ENCODE assay signal across 18 cellular contexts in the genomic region with DNA sequence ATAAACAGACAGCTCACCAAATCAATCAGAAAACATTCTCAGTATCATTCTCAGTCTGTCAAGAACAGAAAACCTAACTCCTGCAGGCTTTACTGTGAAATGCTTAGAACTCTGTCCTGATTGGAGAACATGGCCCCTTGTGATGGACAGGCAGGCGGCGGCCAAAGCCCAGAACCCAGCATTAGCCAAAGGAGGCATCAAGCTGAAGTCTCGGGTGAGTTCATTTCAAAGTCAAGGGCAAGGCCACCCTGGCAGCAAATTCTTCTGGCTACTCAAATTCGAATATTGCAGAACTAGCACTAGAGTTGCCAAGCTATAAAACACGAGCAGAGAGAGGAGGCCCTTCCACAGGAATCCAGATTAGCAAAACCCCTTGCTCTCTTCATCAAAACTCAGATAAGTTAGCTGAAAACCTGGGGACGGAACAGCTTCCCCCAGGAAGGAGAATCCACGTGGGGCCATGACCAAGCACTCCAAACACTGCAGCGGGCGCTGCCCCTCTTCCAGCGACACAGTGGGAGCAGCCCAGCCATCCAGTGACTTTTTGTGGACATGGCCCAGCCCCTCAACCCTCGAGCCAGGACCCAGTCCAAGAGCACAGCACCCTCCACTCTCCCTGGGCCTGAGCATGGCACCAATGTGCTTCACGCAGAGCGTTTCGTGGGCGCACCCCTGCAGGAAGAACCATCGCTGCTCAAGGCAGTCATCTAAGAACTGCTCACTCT.
A peak's percentile ranks its signal among the peaks of the same experiment; 100 is the strongest.
DNase-seq lines count a peak whose midpoint lies in the region; ATAC-seq, FAIRE-seq and TF ChIP-seq lines count a peak whose summit lies in the region.
"Had no signal": no experiment of that assay in that cellular context is flagged by ENCODE, and none has a peak within 500 bp of the region (broad histone marks: within the 10 kb centered on the region; RNA-seq: fewer than 3 reads in every experiment).

No MANE protein-coding gene starts in this region.

- H3K27ac ChIP-seq in body of pancreas (peak overlapping the region in 1 of 4 donors; percentile 31), kidney (ENCODE audit: low read depth in 2 of 2, low read length in 2 of 2) (no peak overlapping the region), subcutaneous abdominal adipose tissue (ENCODE audit: low read depth, low read length) (peak overlapping the region; percentile 39)
- H3K27ac ChIP-seq: 22Rv1, SK-N-MC had no signal

- H3K9ac ChIP-seq in kidney (ENCODE audit: low read length in 2 of 2) = no peak overlapping the region
- H3K9ac ChIP-seq in subcutaneous abdominal adipose tissue (ENCODE audit: low read length in 5 of 5) = no peak overlapping the region

- intact Hi-C loops in body of pancreas (cut with DNase I) (no loop called here), kidney (cut with DNase I) (no loop called here)

- peaks cover 48% of the 10 kb centered on the region for H3K4me1 Mint-ChIP-seq in T-helper 1 cell treated with Interleukin-12 subunit alpha and Interleukin-12 subunit beta and Interleukin-4 antibody, amounts not matched to agents 30 μg/mL and 1 μg/mL, for 36 hours (ENCODE audit: low read depth)
- H3K4me1 Mint-ChIP-seq in activated T-cell treated with anti-CD3 and anti-CD28 coated beads, Interleukin-2, amount 50 U/mL, for 24 hours (ENCODE audit: low read depth) = peaks cover 67% of the 10 kb centered on the region

- no peak for TF ChIP-seq POLR2A in body of pancreas (IDR thresholded peaks at IDR 0.05)

- DNase-seq in T-helper 1 cell (no peak), body of pancreas (peak in 3 of 4 donors; percentile 36 to 65 (median 53)), kidney (peak; percentile 55), AG20443 (ENCODE audit: low spot score) (no peak), NCI-H146 (lab: John Stamatoyannopoulos, UW) (no peak)
- DNase-seq in activated T-cell treated with anti-CD3 and anti-CD28 coated beads, Interleukin-2, amount 50 U/mL, for 24 hours = no peak
- DNase-seq: activated B cell treated with CpG ODN at 0.5 μM for 24 hours; effector CD4-positive, alpha-beta T cell; HCEC 1CT; MG63 had no signal

- no peaks in the 10 kb centered on the region for H3K9me3 ChIP-seq in body of pancreas
- no peaks in the 10 kb centered on the region for H3K9me3 ChIP-seq in kidney (ENCODE audit: control insufficient read depth in 1 of 2, low read length in 2 of 2)
- H3K9me3 ChIP-seq in subcutaneous abdominal adipose tissue (ENCODE audit: control insufficient read depth in 5 of 5, low read length in 5 of 5) = no peaks in the 10 kb centered on the region
- H3K9me3 ChIP-seq: MG63 had no signal

- peak overlapping the region; percentile 15 for H3K27ac Mint-ChIP-seq in T-helper 1 cell treated with Interleukin-12 subunit alpha and Interleukin-12 subunit beta and Interleukin-4 antibody, amounts not matched to agents 30 μg/mL and 1 μg/mL, for 36 hours
- no peak overlapping the region for H3K27ac Mint-ChIP-seq in activated T-cell treated with anti-CD3 and anti-CD28 coated beads, Interleukin-2, amount 50 U/mL, for 24 hours
- H3K27ac Mint-ChIP-seq: activated B cell treated with CpG ODN at 0.5 μM for 24 hours; stimulated activated naive CD8-positive, alpha-beta T cell treated with anti-CD3 and anti-CD28 coated beads, Interleukin-15, Interleukin-2, amounts not matched to agents 100 ng/mL and 50 ng/mL, for 24 hours had no signal

- no peak overlapping the region for H3K4me3 ChIP-seq in body of pancreas
- H3K4me3 ChIP-seq in kidney (ENCODE audit: low read length in 2 of 2) = no peak overlapping the region
- H3K4me3 ChIP-seq in subcutaneous abdominal adipose tissue (ENCODE audit: low read depth in 1 of 5, low read length in 5 of 5) = no peak overlapping the region
- H3K4me3 ChIP-seq: MG63, SK-N-MC had no signal

- no peaks in the 10 kb centered on the region for H3K27me3 Mint-ChIP-seq in T-helper 1 cell treated with Interleukin-12 subunit alpha and Interleukin-12 subunit beta and Interleukin-4 antibody, amounts not matched to agents 30 μg/mL and 1 μg/mL, for 36 hours (ENCODE audit: low read depth)
- H3K27me3 Mint-ChIP-seq in activated T-cell treated with anti-CD3 and anti-CD28 coated beads, Interleukin-2, amount 50 U/mL, for 24 hours = peaks cover 8% of the 10 kb centered on the region
- H3K27me3 Mint-ChIP-seq: activated B cell treated with CpG ODN at 0.5 μM for 24 hours had no signal

- H3K36me3 Mint-ChIP-seq in T-helper 1 cell treated with Interleukin-12 subunit alpha and Interleukin-12 subunit beta and Interleukin-4 antibody, amounts not matched to agents 30 μg/mL and 1 μg/mL, for 36 hours (ENCODE audit: low read depth) = peaks cover 13% of the 10 kb centered on the region
- H3K36me3 Mint-ChIP-seq in activated T-cell treated with anti-CD3 and anti-CD28 coated beads, Interleukin-2, amount 50 U/mL, for 24 hours (ENCODE audit: low read depth) = peaks cover 7% of the 10 kb centered on the region

- H3K4me1 ChIP-seq in body of pancreas (peaks cover 75% of the 10 kb centered on the region), kidney (ENCODE audit: control insufficient read depth in 1 of 2, insufficient read depth in 1 of 2, low read depth in 1 of 2, low read length in 2 of 2) (peaks cover 17 to 28% of the 10 kb centered on the region in 2 donors), subcutaneous abdominal adipose tissue (ENCODE audit: control insufficient read depth in 5 of 5, insufficient read depth in 5 of 5, low read length in 5 of 5) (peaks cover 3 to 53% (median 39%) of the 10 kb centered on the region in 5 donors)

- no peaks in the 10 kb centered on the region for H3K36me3 ChIP-seq in body of pancreas (replicated peaks in 1 of 2; ENCODE audit: insufficient read depth in 1 of 2, low read depth in 2 of 2)
- no peaks in the 10 kb centered on the region for H3K36me3 ChIP-seq in kidney (ENCODE audit: control insufficient read depth in 1 of 2, insufficient read depth in 2 of 2, low read length in 2 of 2)
- no peaks in the 10 kb centered on the region for H3K36me3 ChIP-seq in subcutaneous abdominal adipose tissue (ENCODE audit: control insufficient read depth in 5 of 5, insufficient read depth in 5 of 5, low read length in 5 of 5)
- H3K36me3 ChIP-seq: MG63 had no signal

- ATAC-seq in body of pancreas = no peak
- ATAC-seq: left colon had no signal

- no peak for FAIRE-seq in kidney (lab: Jason Lieb, UNC)
- FAIRE-seq: D721Med, frontal cortex had no signal

- no peaks in the 10 kb centered on the region for H3K9me3 Mint-ChIP-seq in T-helper 1 cell treated with Interleukin-12 subunit alpha and Interleukin-12 subunit beta and Interleukin-4 antibody, amounts not matched to agents 30 μg/mL and 1 μg/mL, for 36 hours
- no peaks in the 10 kb centered on the region for H3K9me3 Mint-ChIP-seq in activated T-cell treated with anti-CD3 and anti-CD28 coated beads, Interleukin-2, amount 50 U/mL, for 24 hours
- H3K9me3 Mint-ChIP-seq: activated B cell treated with CpG ODN at 0.5 μM for 24 hours; stimulated activated naive CD8-positive, alpha-beta T cell treated with anti-CD3 and anti-CD28 coated beads, Interleukin-15, Interleukin-2, amounts not matched to agents 100 ng/mL and 50 ng/mL, for 24 hours had no signal

- no peak for TF ChIP-seq CTCF in body of pancreas (IDR thresholded peaks at IDR 0.05)
- no peak for TF ChIP-seq CTCF in kidney (IDR thresholded peaks at IDR 0.05; ENCODE audit: borderline replicate concordance, extremely low read depth, insufficient read depth)

- no peak overlapping the region for H3K4me3 Mint-ChIP-seq in T-helper 1 cell treated with Interleukin-12 subunit alpha and Interleukin-12 subunit beta and Interleukin-4 antibody, amounts not matched to agents 30 μg/mL and 1 μg/mL, for 36 hours
- no peak overlapping the region for H3K4me3 Mint-ChIP-seq in activated T-cell treated with anti-CD3 and anti-CD28 coated beads, Interleukin-2, amount 50 U/mL, for 24 hours
- H3K4me3 Mint-ChIP-seq: activated B cell treated with CpG ODN at 0.5 μM for 24 hours; stimulated activated naive CD8-positive, alpha-beta T cell treated with anti-CD3 and anti-CD28 coated beads, Interleukin-15, Interleukin-2, amounts not matched to agents 100 ng/mL and 50 ng/mL, for 24 hours had no signal

- 68 to 82% methylated on average over 14 to 16 of the region's 16 CpGs for WGBS in body of pancreas, 2 donors

- no peaks in the 10 kb centered on the region for H3K27me3 ChIP-seq in body of pancreas
- no peaks in the 10 kb centered on the region for H3K27me3 ChIP-seq in subcutaneous abdominal adipose tissue (ENCODE audit: control insufficient read depth in 5 of 5, insufficient read depth in 4 of 5, low read length in 5 of 5)
- H3K27me3 ChIP-seq: MG63 had no signal

Comparison
In these comparisons a context has a peak if more than half of its experiments do, and no peak if none do; other contexts are left out.
1. DNase-seq: peak in body of pancreas (3 of 4) and kidney (single experiment); none in T-helper 1 cell (0 of 5), AG20443 (single experiment), NCI-H146 (single experiment) and activated T-cell treated with anti-CD3 and anti-CD28 coated beads, Interleukin-2, amount 50 U/mL, for 24 hours (single experiment).